1 cellular context compared by ENCODE assay signal in genomic region chr5:65923339-65923738, GRCh38.
A peak's percentile ranks its signal among the peaks of the same experiment; 100 is the strongest.
TF ChIP-seq lines count a peak whose summit lies in the region.

No MANE protein-coding gene starts in this region.

TF ChIP-seq in HCT116, 20 proteins besides CTCF, POLR2A, EP300 and RAD21 (continued from another document):
- TF ChIP-seq ZBTB33 (IDR thresholded peaks at IDR 0.05; ENCODE audit: extremely low read depth, insufficient replicate concordance, low read length) (no peak), EGR1 (IDR thresholded peaks at IDR 0.05; ENCODE audit: low read depth) (no peak), ZFX (IDR thresholded peaks at IDR 0.05) (no peak), FOSL1 (IDR thresholded peaks at IDR 0.05; ENCODE audit: low read depth) (peak; percentile 65), ELF1 (IDR thresholded peaks at IDR 0.05; ENCODE audit: borderline replicate concordance, low read depth) (no peak), ZNF274 (IDR thresholded peaks at IDR 0.05; ENCODE audit: low read depth, low read length) (no peak), JUND (IDR thresholded peaks at IDR 0.05) (peak; percentile 65), SRF (IDR thresholded peaks at IDR 0.05; ENCODE audit: low read depth) (peak; percentile 88), POLR2AphosphoS5 (IDR thresholded peaks at IDR 0.05; ENCODE audit: low read depth, low read length) (no peak)
